In genomic region chr5:178859625-178860521, GRCh38 we compare ENCODE assay signal across 8 cellular contexts. TPM values are rescaled to one million over a fixed set of nuclear protein-coding genes. Genes with fewer than 3 reads are reported as not detected.
DNase-seq lines count a peak whose midpoint lies in the region; ATAC-seq and TF ChIP-seq lines count a peak whose summit lies in the region.

ZNF354B (plus strand) TSS chr5:178859953; CDS start chr5:178861048, 1,095 bp downstream.

- H3K79me2 ChIP-seq in PC-9 (ENCODE audit: low read depth) = peaks cover 10% of the 10 kb centered on the region; the same call in 1 of the 2 replicates

- peak; percentile 44; the same call in 1 of the 2 replicates for TF ChIP-seq CTCF in PC-9 (conservative IDR thresholded peaks at IDR 0.05)

- H3F3A ChIP-seq in PC-9 (ENCODE audit: insufficient read depth, low read depth) = no peaks in the 10 kb centered on the region

- peak; percentile 100 for ATAC-seq in GM21528 (IDR thresholded peaks at IDR 0.05; ENCODE audit: low FRiP score, unreplicated experiment)

- no peaks in the 10 kb centered on the region for H3K9me2 ChIP-seq in PC-9 (ENCODE audit: insufficient read depth)

- peak within 1 kb of the TSS; percentile 87 for H3K27ac Mint-ChIP-seq in activated T-cell treated with anti-CD3 and anti-CD28 coated beads, Interleukin-2, amount 50 U/mL, for 24 hours

- peak within 1 kb of the TSS; percentile 82 for H3K4me2 ChIP-seq in PC-9

- peak within 1 kb of the TSS; percentile 76 for H3K4me3 ChIP-seq in PC-9
- peak within 1 kb of the TSS; percentile 94 to 98 for H3K4me3 ChIP-seq in esophagus (ENCODE audit: low read depth in 1 of 2, low read length in 2 of 2)
- peak within 1 kb of the TSS; percentile 41 for H3K4me3 ChIP-seq in mucosa of stomach (ENCODE audit: low read length)

- intact Hi-C loops in PC-9 (cut with micrococcal nuclease; ENCODE audit: unreplicated experiment) = loop anchor here (1.0 to 2.0 kb wide), 3 partner anchors 35 to 130 kb away; partner anchors contain the start of genes ZFP2 and ZNF354A

- H3K9me3 Mint-ChIP-seq in activated T-cell treated with anti-CD3 and anti-CD28 coated beads, Interleukin-2, amount 50 U/mL, for 24 hours = no peaks in the 10 kb centered on the region

- H3K4me3 Mint-ChIP-seq in activated T-cell treated with anti-CD3 and anti-CD28 coated beads, Interleukin-2, amount 50 U/mL, for 24 hours = peak within 1 kb of the TSS; percentile 83

- H3K27me3 ChIP-seq in PC-9 (ENCODE audit: insufficient read depth, low read depth) (no peaks in the 10 kb centered on the region), esophagus (ENCODE audit: control insufficient read depth in 1 of 2, insufficient read depth in 2 of 2, low read length in 2 of 2) (no peaks in the 10 kb centered on the region), mucosa of stomach (ENCODE audit: control insufficient read depth, insufficient read depth, low read length) (no peaks in the 10 kb centered on the region)

- H3K9me3 ChIP-seq in PC-9 (ENCODE audit: insufficient read depth, low read depth) (0 out of 2 replicates have a peak, but pooled peaks cover 4% of the 10 kb centered on the region), esophagus (ENCODE audit: control insufficient read depth in 2 of 2, insufficient read depth in 1 of 2, low read depth in 1 of 2, low read length in 1 of 2) (no peaks in the 10 kb centered on the region), mucosa of stomach (ENCODE audit: control insufficient read depth, low read length) (no peaks in the 10 kb centered on the region)

- POLR2A ChIA-PET in PC-9 (lab: Charles Lee; ENCODE audit: unreplicated experiment) = interaction anchor here (0.6 to 0.7 kb wide), 5 partner anchors 73 to 653 kb away, joined by 3 to 7 read pairs (median 4); no protein-coding TSS in a partner anchor

- H3K36me3 ChIP-seq in PC-9 (ENCODE audit: low read depth) (peaks cover 11% of the 10 kb centered on the region), esophagus (ENCODE audit: control insufficient read depth in 2 of 2, insufficient read depth in 2 of 2, low read length in 1 of 2) (peaks cover 0 to 4% of the 10 kb centered on the region in 2 donors), mucosa of stomach (ENCODE audit: control insufficient read depth, insufficient read depth, low read length) (no peaks in the 10 kb centered on the region)

- H2AFZ ChIP-seq in PC-9 = peak within 1 kb of the TSS; percentile 82

- peak within 1 kb of the TSS; percentile 65 for H3K9ac ChIP-seq in mucosa of stomach (ENCODE audit: low read length)

- H3K4me1 ChIP-seq in PC-9 (replicated peaks; ENCODE audit: insufficient read depth) = peaks cover 9% of the 10 kb centered on the region; the same call in 1 of the 2 replicates
- H3K4me1 ChIP-seq in esophagus (ENCODE audit: control insufficient read depth in 2 of 2, insufficient read depth in 2 of 2, low read length in 1 of 2) = peaks cover 0 to 5% of the 10 kb centered on the region in 2 donors
- peaks cover 9% of the 10 kb centered on the region for H3K4me1 ChIP-seq in mucosa of stomach (ENCODE audit: control insufficient read depth, insufficient read depth, low read length)

- WGBS in esophagus, 2 donors = 1 to 2% methylated on average over 63 to 86 of the region's 86 CpGs

- DNase-seq in DMS114 treated with DMSO at 0.1 percent for 48 hours (lab: John Stamatoyannopoulos, UW; ENCODE audit: unreplicated experiment) (peak; percentile 90), HuH-7.5 (ENCODE audit: low spot score) (peak; percentile 93), PC-9 (peak; percentile 83 to 85)
- peak; percentile 88 for DNase-seq in activated T-cell treated with anti-CD3 and anti-CD28 coated beads, Interleukin-2, amount 50 U/mL, for 24 hours
- peak; percentile 84 for DNase-seq in stimulated activated CD8-positive, alpha-beta memory T cell treated with anti-CD3 and anti-CD28 coated beads, Interleukin-4, amount 100 ng/mL, for 48 hours

- H4K20me1 ChIP-seq in PC-9 (ENCODE audit: insufficient read depth) = no peaks in the 10 kb centered on the region

- H3K36me3 Mint-ChIP-seq in activated T-cell treated with anti-CD3 and anti-CD28 coated beads, Interleukin-2, amount 50 U/mL, for 24 hours (ENCODE audit: low read depth) = peaks cover 40% of the 10 kb centered on the region

- peaks cover 30% of the 10 kb centered on the region for H3K4me1 Mint-ChIP-seq in activated T-cell treated with anti-CD3 and anti-CD28 coated beads, Interleukin-2, amount 50 U/mL, for 24 hours (ENCODE audit: low read depth)

- peaks cover 2% of the 10 kb centered on the region for H3K27me3 Mint-ChIP-seq in activated T-cell treated with anti-CD3 and anti-CD28 coated beads, Interleukin-2, amount 50 U/mL, for 24 hours

- H3K27ac ChIP-seq in PC-9 (no peak within 1 kb of the TSS), esophagus (ENCODE audit: low read depth in 2 of 2, low read length in 1 of 2) (peak within 1 kb of the TSS; percentile 69 to 93)

- CTCF ChIA-PET in PC-9 (lab: Charles Lee) = no interaction called here

- no TSS peak for BruUV-seq in PC-9 (replicated peaks; lab: Mats Ljungman, UMichigan)

RNA-seq across cellular contexts. Expression of gene ZNF354B, which starts in this region (rescaled TPM):
- 10.6 and 11.2 TPM in 2 replicates for total RNA-seq in PC-9 (2021)
- polyA plus RNA-seq in esophagus = 1 to 10 TPM; 5.8 to 8.1 TPM

Comparison
In these comparisons a context has a peak if more than half of its experiments do, and no peak if none do; other contexts are left out.
1. H3K4me3 ChIP-seq: peak in every context shown above with its lines; median percentile 96 in esophagus; 76 in PC-9; 41 in mucosa of stomach.